In the genomic region with DNA sequence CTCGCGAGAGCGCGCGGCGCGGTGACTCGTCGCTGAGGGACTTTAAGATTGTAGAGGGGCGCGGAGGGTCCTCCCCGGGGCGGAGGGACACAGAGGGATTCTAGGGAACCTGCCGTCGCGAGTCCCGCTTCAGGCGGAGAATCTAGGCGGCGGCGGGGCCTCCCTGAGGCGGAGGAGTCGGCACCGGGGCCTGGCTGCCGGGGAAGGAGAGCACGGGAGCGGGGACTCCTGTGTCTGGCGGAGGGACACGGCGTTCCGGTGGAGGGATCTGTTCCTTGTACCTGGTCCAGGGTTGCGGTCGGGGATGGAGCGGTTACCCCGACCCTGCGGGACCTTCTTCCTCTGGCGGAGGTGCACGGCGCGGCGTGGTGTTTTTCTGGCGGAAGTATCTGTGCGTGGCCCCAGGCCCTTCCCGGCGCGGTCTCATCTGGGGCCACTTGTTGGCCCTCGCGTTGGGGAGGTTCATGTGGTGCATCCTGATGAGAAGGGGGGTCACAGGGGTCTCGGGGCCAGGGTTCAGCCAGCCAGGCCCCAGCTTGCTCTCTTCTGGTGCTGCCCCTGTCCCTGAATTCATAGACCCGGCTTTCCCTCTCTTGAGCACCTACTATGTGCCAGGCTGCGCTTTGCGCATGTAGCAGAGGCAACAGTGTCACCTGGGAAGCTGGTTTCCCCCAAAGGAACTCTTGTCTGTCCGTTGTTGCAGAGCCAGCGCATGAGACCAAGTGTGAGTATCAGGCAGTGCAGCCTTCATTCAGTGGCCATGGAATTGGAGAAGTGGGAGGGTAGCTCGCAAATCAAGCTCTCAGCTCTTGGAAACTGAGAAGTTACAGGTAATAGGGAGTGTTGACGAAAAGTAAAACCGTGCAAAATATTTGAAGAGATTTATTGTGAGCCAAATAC, we compare ENCODE assay signal across 1 cellular context.
A peak's percentile ranks its signal among the peaks of the same experiment; 100 is the strongest.
TF ChIP-seq lines count a peak whose summit lies in the region.

No MANE protein-coding gene starts in this region.

TF ChIP-seq in HepG2, 621 proteins besides CTCF, POLR2A, EP300 and RAD21 (continued from another document and continues in another):
- TF ChIP-seq, protein P1, sequence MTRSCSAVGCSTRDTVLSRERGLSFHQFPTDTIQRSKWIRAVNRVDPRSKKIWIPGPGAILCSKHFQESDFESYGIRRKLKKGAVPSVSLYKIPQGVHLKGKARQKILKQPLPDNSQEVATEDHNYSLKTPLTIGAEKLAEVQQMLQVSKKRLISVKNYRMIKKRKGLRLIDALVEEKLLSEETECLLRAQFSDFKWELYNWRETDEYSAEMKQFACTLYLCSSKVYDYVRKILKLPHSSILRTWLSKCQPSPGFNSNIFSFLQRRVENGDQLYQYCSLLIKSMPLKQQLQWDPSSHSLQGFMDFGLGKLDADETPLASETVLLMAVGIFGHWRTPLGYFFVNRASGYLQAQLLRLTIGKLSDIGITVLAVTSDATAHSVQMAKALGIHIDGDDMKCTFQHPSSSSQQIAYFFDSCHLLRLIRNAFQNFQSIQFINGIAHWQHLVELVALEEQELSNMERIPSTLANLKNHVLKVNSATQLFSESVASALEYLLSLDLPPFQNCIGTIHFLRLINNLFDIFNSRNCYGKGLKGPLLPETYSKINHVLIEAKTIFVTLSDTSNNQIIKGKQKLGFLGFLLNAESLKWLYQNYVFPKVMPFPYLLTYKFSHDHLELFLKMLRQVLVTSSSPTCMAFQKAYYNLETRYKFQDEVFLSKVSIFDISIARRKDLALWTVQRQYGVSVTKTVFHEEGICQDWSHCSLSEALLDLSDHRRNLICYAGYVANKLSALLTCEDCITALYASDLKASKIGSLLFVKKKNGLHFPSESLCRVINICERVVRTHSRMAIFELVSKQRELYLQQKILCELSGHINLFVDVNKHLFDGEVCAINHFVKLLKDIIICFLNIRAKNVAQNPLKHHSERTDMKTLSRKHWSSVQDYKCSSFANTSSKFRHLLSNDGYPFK (CRISPR knock-in tag; IDR thresholded peaks at IDR 0.05; ENCODE audit: borderline replicate concordance): peak; percentile 62; the same call in 1 of the 2 replicates
- TF ChIP-seq DR1 (CRISPR knock-in tag; IDR thresholded peaks at IDR 0.05) (peak; percentile 26; the same call in 1 of the 2 replicates), ZNF775 (CRISPR knock-in tag; IDR thresholded peaks at IDR 0.05; ENCODE audit: borderline replicate concordance) (no peak), POLR2G (IDR thresholded peaks at IDR 0.05; ENCODE audit: low read depth, low read length) (peak; percentile 76), NFATC3 (CRISPR knock-in tag; IDR thresholded peaks at IDR 0.05) (peak; percentile 95), RBM39 (IDR thresholded peaks at IDR 0.05; ENCODE audit: low read depth, low read length, poor library complexity, severe bottlenecking) (peak; percentile 99), ZNF101 (CRISPR knock-in tag; IDR thresholded peaks at IDR 0.05; ENCODE audit: borderline replicate concordance, low read depth) (0 out of 2 replicates have a peak, but pooled peaks have one; percentile 50), ZFX (CRISPR knock-in tag; IDR thresholded peaks at IDR 0.05; ENCODE audit: low read depth) (peak; percentile 94), CHD4 (IDR thresholded peaks at IDR 0.05; ENCODE audit: borderline replicate concordance, low read length) (peak; percentile 83; the same call in 1 of the 2 replicates), GPN1 (CRISPR knock-in tag; IDR thresholded peaks at IDR 0.05; ENCODE audit: borderline replicate concordance) (no peak), TGIF2 (CRISPR knock-in tag; IDR thresholded peaks at IDR 0.05) (0 out of 2 replicates have a peak, but pooled peaks have one; percentile 62), IRF2 (CRISPR knock-in tag; IDR thresholded peaks at IDR 0.05) (peak; percentile 88), HOXA5 (CRISPR knock-in tag; IDR thresholded peaks at IDR 0.05) (peak; percentile 88), SMARCC2 (IDR thresholded peaks at IDR 0.05) (no peak), JUNB (CRISPR knock-in tag; IDR thresholded peaks at IDR 0.05; ENCODE audit: borderline replicate concordance) (peak; percentile 71; the same call in 1 of the 2 replicates), ZNF326 (CRISPR knock-in tag; IDR thresholded peaks at IDR 0.05; ENCODE audit: borderline replicate concordance) (no peak), SSRP1 (CRISPR knock-in tag; IDR thresholded peaks at IDR 0.05) (peak; percentile 20; the same call in 1 of the 2 replicates), RFX5 (IDR thresholded peaks at IDR 0.05; ENCODE audit: low read depth, low read length) (no peak), ZNF292 (CRISPR knock-in tag; IDR thresholded peaks at IDR 0.05; ENCODE audit: borderline replicate concordance, low read depth) (peak; percentile 80), ZFP36L1 (CRISPR knock-in tag; IDR thresholded peaks at IDR 0.05) (peak; percentile 75; the same call in 1 of the 2 replicates), NCOA2 (CRISPR knock-in tag; IDR thresholded peaks at IDR 0.05) (peak; percentile 72)
- TF ChIP-seq, protein P2, sequence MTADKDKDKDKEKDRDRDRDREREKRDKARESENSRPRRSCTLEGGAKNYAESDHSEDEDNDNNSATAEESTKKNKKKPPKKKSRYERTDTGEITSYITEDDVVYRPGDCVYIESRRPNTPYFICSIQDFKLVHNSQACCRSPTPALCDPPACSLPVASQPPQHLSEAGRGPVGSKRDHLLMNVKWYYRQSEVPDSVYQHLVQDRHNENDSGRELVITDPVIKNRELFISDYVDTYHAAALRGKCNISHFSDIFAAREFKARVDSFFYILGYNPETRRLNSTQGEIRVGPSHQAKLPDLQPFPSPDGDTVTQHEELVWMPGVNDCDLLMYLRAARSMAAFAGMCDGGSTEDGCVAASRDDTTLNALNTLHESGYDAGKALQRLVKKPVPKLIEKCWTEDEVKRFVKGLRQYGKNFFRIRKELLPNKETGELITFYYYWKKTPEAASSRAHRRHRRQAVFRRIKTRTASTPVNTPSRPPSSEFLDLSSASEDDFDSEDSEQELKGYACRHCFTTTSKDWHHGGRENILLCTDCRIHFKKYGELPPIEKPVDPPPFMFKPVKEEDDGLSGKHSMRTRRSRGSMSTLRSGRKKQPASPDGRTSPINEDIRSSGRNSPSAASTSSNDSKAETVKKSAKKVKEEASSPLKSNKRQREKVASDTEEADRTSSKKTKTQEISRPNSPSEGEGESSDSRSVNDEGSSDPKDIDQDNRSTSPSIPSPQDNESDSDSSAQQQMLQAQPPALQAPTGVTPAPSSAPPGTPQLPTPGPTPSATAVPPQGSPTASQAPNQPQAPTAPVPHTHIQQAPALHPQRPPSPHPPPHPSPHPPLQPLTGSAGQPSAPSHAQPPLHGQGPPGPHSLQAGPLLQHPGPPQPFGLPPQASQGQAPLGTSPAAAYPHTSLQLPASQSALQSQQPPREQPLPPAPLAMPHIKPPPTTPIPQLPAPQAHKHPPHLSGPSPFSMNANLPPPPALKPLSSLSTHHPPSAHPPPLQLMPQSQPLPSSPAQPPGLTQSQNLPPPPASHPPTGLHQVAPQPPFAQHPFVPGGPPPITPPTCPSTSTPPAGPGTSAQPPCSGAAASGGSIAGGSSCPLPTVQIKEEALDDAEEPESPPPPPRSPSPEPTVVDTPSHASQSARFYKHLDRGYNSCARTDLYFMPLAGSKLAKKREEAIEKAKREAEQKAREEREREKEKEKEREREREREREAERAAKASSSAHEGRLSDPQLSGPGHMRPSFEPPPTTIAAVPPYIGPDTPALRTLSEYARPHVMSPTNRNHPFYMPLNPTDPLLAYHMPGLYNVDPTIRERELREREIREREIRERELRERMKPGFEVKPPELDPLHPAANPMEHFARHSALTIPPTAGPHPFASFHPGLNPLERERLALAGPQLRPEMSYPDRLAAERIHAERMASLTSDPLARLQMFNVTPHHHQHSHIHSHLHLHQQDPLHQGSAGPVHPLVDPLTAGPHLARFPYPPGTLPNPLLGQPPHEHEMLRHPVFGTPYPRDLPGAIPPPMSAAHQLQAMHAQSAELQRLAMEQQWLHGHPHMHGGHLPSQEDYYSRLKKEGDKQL (CRISPR knock-in tag; IDR thresholded peaks at IDR 0.05; ENCODE audit: low read depth): peak; percentile 71; the same call in 1 of the 2 replicates
- TF ChIP-seq, protein P3, sequence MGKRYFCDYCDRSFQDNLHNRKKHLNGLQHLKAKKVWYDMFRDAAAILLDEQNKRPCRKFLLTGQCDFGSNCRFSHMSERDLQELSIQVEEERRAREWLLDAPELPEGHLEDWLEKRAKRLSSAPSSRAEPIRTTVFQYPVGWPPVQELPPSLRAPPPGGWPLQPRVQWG (CRISPR knock-in tag; IDR thresholded peaks at IDR 0.05; ENCODE audit: borderline replicate concordance, low read depth): peak; percentile 92
- TF ChIP-seq, protein P4, sequence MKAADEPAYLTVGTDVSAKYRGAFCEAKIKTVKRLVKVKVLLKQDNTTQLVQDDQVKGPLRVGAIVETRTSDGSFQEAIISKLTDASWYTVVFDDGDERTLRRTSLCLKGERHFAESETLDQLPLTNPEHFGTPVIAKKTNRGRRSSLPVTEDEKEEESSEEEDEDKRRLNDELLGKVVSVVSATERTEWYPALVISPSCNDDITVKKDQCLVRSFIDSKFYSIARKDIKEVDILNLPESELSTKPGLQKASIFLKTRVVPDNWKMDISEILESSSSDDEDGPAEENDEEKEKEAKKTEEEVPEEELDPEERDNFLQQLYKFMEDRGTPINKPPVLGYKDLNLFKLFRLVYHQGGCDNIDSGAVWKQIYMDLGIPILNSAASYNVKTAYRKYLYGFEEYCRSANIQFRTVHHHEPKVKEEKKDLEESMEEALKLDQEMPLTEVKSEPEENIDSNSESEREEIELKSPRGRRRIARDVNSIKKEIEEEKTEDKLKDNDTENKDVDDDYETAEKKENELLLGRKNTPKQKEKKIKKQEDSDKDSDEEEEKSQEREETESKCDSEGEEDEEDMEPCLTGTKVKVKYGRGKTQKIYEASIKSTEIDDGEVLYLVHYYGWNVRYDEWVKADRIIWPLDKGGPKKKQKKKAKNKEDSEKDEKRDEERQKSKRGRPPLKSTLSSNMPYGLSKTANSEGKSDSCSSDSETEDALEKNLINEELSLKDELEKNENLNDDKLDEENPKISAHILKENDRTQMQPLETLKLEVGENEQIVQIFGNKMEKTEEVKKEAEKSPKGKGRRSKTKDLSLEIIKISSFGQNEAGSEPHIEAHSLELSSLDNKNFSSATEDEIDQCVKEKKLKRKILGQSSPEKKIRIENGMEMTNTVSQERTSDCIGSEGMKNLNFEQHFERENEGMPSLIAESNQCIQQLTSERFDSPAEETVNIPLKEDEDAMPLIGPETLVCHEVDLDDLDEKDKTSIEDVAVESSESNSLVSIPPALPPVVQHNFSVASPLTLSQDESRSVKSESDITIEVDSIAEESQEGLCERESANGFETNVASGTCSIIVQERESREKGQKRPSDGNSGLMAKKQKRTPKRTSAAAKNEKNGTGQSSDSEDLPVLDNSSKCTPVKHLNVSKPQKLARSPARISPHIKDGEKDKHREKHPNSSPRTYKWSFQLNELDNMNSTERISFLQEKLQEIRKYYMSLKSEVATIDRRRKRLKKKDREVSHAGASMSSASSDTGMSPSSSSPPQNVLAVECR (CRISPR knock-in tag; IDR thresholded peaks at IDR 0.05; ENCODE audit: borderline replicate concordance): peak; percentile 78
- TF ChIP-seq, protein P5, sequence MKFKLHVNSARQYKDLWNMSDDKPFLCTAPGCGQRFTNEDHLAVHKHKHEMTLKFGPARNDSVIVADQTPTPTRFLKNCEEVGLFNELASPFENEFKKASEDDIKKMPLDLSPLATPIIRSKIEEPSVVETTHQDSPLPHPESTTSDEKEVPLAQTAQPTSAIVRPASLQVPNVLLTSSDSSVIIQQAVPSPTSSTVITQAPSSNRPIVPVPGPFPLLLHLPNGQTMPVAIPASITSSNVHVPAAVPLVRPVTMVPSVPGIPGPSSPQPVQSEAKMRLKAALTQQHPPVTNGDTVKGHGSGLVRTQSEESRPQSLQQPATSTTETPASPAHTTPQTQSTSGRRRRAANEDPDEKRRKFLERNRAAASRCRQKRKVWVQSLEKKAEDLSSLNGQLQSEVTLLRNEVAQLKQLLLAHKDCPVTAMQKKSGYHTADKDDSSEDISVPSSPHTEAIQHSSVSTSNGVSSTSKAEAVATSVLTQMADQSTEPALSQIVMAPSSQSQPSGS (CRISPR knock-in tag; IDR thresholded peaks at IDR 0.05): peak; percentile 87
- TF ChIP-seq, protein P6, sequence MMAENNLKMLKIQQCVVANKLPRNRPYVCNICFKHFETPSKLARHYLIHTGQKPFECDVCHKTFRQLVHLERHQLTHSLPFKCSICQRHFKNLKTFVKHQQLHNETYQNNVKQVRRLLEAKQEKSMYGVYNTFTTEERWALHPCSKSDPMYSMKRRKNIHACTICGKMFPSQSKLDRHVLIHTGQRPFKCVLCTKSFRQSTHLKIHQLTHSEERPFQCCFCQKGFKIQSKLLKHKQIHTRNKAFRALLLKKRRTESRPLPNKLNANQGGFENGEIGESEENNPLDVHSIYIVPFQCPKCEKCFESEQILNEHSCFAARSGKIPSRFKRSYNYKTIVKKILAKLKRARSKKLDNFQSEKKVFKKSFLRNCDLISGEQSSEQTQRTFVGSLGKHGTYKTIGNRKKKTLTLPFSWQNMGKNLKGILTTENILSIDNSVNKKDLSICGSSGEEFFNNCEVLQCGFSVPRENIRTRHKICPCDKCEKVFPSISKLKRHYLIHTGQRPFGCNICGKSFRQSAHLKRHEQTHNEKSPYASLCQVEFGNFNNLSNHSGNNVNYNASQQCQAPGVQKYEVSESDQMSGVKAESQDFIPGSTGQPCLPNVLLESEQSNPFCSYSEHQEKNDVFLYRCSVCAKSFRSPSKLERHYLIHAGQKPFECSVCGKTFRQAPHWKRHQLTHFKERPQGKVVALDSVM (CRISPR knock-in tag; IDR thresholded peaks at IDR 0.05): peak; percentile 78
- TF ChIP-seq, protein P7, sequence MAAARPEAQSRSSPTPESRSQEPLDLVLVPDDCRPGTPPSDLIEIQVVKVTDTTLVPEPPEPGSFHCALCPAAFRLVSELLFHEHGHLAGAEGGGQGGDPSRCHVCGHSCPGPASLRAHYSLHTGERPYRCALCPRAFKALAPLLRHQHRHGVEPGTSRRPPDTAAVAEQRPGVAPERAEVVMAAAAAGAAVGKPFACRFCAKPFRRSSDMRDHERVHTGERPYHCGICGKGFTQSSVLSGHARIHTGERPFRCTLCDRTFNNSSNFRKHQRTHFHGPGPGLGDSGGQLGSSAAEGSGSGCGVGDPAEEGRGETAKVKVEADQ (CRISPR knock-in tag; IDR thresholded peaks at IDR 0.05; ENCODE audit: borderline replicate concordance): peak; percentile 87; the same call in 1 of the 2 replicates
- TF ChIP-seq, protein P8, sequence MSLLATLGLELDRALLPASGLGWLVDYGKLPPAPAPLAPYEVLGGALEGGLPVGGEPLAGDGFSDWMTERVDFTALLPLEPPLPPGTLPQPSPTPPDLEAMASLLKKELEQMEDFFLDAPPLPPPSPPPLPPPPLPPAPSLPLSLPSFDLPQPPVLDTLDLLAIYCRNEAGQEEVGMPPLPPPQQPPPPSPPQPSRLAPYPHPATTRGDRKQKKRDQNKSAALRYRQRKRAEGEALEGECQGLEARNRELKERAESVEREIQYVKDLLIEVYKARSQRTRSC (CRISPR knock-in tag; IDR thresholded peaks at IDR 0.05; ENCODE audit: low read depth): peak; percentile 25; the same call in 1 of the 2 replicates
- TF ChIP-seq, protein P9, sequence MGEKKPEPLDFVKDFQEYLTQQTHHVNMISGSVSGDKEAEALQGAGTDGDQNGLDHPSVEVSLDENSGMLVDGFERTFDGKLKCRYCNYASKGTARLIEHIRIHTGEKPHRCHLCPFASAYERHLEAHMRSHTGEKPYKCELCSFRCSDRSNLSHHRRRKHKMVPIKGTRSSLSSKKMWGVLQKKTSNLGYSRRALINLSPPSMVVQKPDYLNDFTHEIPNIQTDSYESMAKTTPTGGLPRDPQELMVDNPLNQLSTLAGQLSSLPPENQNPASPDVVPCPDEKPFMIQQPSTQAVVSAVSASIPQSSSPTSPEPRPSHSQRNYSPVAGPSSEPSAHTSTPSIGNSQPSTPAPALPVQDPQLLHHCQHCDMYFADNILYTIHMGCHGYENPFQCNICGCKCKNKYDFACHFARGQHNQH (CRISPR knock-in tag; IDR thresholded peaks at IDR 0.05): peak; percentile 96
